In the genomic region with DNA sequence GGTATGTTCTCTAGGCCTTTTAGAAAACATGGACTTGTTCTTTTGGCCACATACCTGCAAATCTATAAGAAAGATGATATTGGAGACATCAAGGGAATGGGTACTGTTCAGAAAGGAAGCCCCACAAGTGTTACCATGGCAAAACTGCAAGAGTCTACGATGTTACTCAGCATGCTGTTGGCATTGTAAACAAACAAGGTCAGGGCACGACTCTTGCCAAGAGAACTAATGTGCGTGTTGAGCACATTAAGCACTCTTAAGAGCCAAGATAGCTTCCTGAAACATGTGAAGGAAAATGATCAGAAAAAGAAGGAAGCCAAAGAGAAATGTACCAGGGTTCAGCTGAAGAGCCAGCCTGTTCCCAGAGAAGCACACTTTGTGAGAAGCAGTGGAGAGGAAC, we compare ENCODE assay signal across 20 cellular contexts.
"Had no signal": no experiment of that assay in that cellular context is flagged by ENCODE, and none has a peak within 500 bp of the region (broad histone marks: within the 10 kb centered on the region; RNA-seq: fewer than 3 reads in every experiment).

No MANE protein-coding gene starts in this region.

- FAIRE-seq: endothelial cell of umbilical vein, frontal cortex, pancreas had no signal

- ATAC-seq: activated CD8-positive, alpha-beta T cell treated with anti-CD3 and anti-CD28 coated beads, Interleukin-2, amount 10 ng/mL, durations not matched to agents 7 days and 5 days; activated naive CD4-positive, alpha-beta T cell treated with anti-CD3 and anti-CD28 coated beads, Interleukin-2, amount 50 U/mL, for 72 hours; activated T-cell treated with anti-CD3 and anti-CD28 coated beads, Interleukin-2, amount 50 U/mL, for 72 hours; naive thymus-derived CD4-positive, alpha-beta T cell; WTC11 had no signal

- DNase-seq: activated CD4-positive, alpha-beta T cell treated with anti-CD3 and anti-CD28 coated beads for 48 hours; activated CD8-positive, alpha-beta memory T cell treated with anti-CD3 and anti-CD28 coated beads, Interleukin-2, amount 50 U/mL, for 4 hours; activated CD8-positive, alpha-beta T cell treated with anti-CD3 and anti-CD28 coated beads, Interleukin-2, amount 10 ng/mL, durations not matched to agents 7 days and 5 days; activated gamma-delta T cell; activated T-cell treated with anti-CD3 and anti-CD28 coated beads, Interleukin-2, amount 50 U/mL, for 72 hours; effector CD8-positive, alpha-beta T cell; esophagus squamous epithelium; islet precursor cell; mammary epithelial cell; naive thymus-derived CD4-positive, alpha-beta T cell; sigmoid colon; stimulated activated CD4-positive, alpha-beta T cell treated with anti-CD3 and anti-CD28 coated beads, Interleukin-2, amount 100 ng/mL, for 24 hours; T-helper 2 cell; thyroid gland had no signal

- H3K9me3 ChIP-seq: esophagus squamous epithelium, pancreas, sigmoid colon, thyroid gland had no signal

- H3K36me3 ChIP-seq: esophagus squamous epithelium, pancreas, sigmoid colon, thyroid gland had no signal

- H3K4me3 ChIP-seq: coronary artery, esophagus squamous epithelium, pancreas, sigmoid colon, thyroid gland had no signal

- H3K4me1 ChIP-seq: sigmoid colon, thyroid gland had no signal

- H3K27ac ChIP-seq: coronary artery, esophagus squamous epithelium, pancreas, sigmoid colon, thyroid gland had no signal

- H3K27me3 ChIP-seq: pancreas, sigmoid colon, thyroid gland had no signal
